Comparison of ENCODE assay signal across 18 cellular contexts in genomic region chr3:13780432-13781173, GRCh38.
A peak's percentile ranks its signal among the peaks of the same experiment; 100 is the strongest.
DNase-seq lines count a peak whose midpoint lies in the region; ATAC-seq and TF ChIP-seq lines count a peak whose summit lies in the region.
"Had no signal": no experiment of that assay in that cellular context is flagged by ENCODE, and none has a peak within 500 bp of the region (broad histone marks: within the 10 kb centered on the region; RNA-seq: fewer than 3 reads in every experiment).

No MANE protein-coding gene starts in this region.

- H3K27ac ChIP-seq in neuronal stem cell (replicated peaks; ENCODE audit: low read length) (no peak overlapping the region), aorta (ENCODE audit: low read depth in 1 of 2, low read length in 2 of 2) (no peak overlapping the region), brain microvascular endothelial cell (no peak overlapping the region)
- H3K27ac ChIP-seq: RWPE1, SJCRH30 had no signal

- peak overlapping the region; percentile 61 for H3K18ac ChIP-seq in neuronal stem cell (ENCODE audit: low read length)

- H3K36me3 ChIP-seq in neuronal stem cell (replicated peaks in 1 of 2; ENCODE audit: control insufficient read depth in 2 of 2, insufficient read depth in 2 of 2, low read length in 2 of 2) (no peaks in the 10 kb centered on the region), aorta (ENCODE audit: control insufficient read depth in 1 of 2, insufficient read depth in 2 of 2, low read length in 1 of 2) (no peaks in the 10 kb centered on the region), brain microvascular endothelial cell (replicated peaks) (no peaks in the 10 kb centered on the region)
- H3K36me3 ChIP-seq: BE2C, HAP-1, SJCRH30 had no signal

- in situ Hi-C loops in SK-MEL-5 (cut with HindIII; ENCODE audit: low pct_unique_long_range_greater_than_20kb, low sequenced_read_pairs) (no loop called here), brain microvascular endothelial cell (cut with HindIII; ENCODE audit: low pct_ligation_motif_present, low sequenced_read_pairs) (no loop called here)

- H4K91ac ChIP-seq in neuronal stem cell (ENCODE audit: low read depth, low read length, poor library complexity) = no peak overlapping the region

- H3K23ac ChIP-seq in neuronal stem cell (ENCODE audit: low read depth, low read length, poor library complexity) = no peak overlapping the region

- intact Hi-C loops in aorta (cut with DNase I) = no loop called here

- H3K4me3 ChIP-seq in neuronal stem cell (ENCODE audit: low read length in 2 of 2) (no peak overlapping the region), aorta (ENCODE audit: low read length in 2 of 2) (no peak overlapping the region), brain microvascular endothelial cell (ENCODE audit: low read depth, low read length) (no peak overlapping the region)
- H3K4me3 ChIP-seq: HAP-1, SJCRH30 had no signal

- H3K4ac ChIP-seq in neuronal stem cell (ENCODE audit: low read length) = no peak overlapping the region

- H3K27me3 ChIP-seq in neuronal stem cell (ENCODE audit: control insufficient read depth in 3 of 3, insufficient read depth in 3 of 3, low read depth in 1 of 3, low read length in 3 of 3) = no peaks in the 10 kb centered on the region
- H3K27me3 ChIP-seq in aorta (ENCODE audit: control insufficient read depth in 1 of 2, insufficient read depth in 2 of 2, low read length in 1 of 2) = no peaks in the 10 kb centered on the region
- H3K27me3 ChIP-seq in brain microvascular endothelial cell (replicated peaks) = no peaks in the 10 kb centered on the region

- TF ChIP-seq CTCF in brain microvascular endothelial cell (IDR thresholded peaks at IDR 0.05; ENCODE audit: low read depth, low read length, missing control alignments) = no peak

- H3K9me3 ChIP-seq in neuronal stem cell (replicated peaks in 1 of 2; ENCODE audit: control insufficient read depth in 2 of 2, insufficient read depth in 1 of 2, low read depth in 1 of 2, low read length in 2 of 2) (no peaks in the 10 kb centered on the region), aorta (ENCODE audit: control insufficient read depth, low read length) (no peaks in the 10 kb centered on the region)
- H3K9me3 ChIP-seq: BE2C, HAP-1, SJCRH30 had no signal

- no peak overlapping the region for H2BK15ac ChIP-seq in neuronal stem cell (ENCODE audit: low read length)

- WGBS in neuronal stem cell (ENCODE audit: extremely low coverage in 2 of 2, insufficient read length in 2 of 2, insufficient replicate concordance in 1 of 2), 2 donors = no CpG with 5 or more reads among the region's 11 CpGs
- WGBS in aorta, 2 donors = 46 to 47% methylated on average over 10 to 11 of the region's 11 CpGs

- H3K4me1 ChIP-seq in neuronal stem cell (ENCODE audit: control insufficient read depth in 2 of 2, insufficient read depth in 1 of 2, low read depth in 1 of 2, low read length in 2 of 2) (peaks cover 14 to 29% of the 10 kb centered on the region in 2 donors), aorta (ENCODE audit: control insufficient read depth in 1 of 2, insufficient read depth in 2 of 2, low read length in 2 of 2) (no peaks in the 10 kb centered on the region)
- H3K4me1 ChIP-seq: BE2C, HAP-1, SJCRH30 had no signal

- H2BK12ac ChIP-seq in neuronal stem cell (ENCODE audit: low read length) = no peak overlapping the region

- H4K8ac ChIP-seq in neuronal stem cell (ENCODE audit: low read depth, low read length) = no peak overlapping the region

- H3K14ac ChIP-seq in neuronal stem cell (ENCODE audit: low read length) = no peak overlapping the region

- H2AFZ ChIP-seq in neuronal stem cell (ENCODE audit: low read length) = peak overlapping the region; percentile 37

- DNase-seq in activated effector memory CD4-positive, alpha-beta T cell treated with anti-CD3 and anti-CD28 coated beads, Interleukin-2, amount 50 U/mL, for 16 hours = peak; percentile 37
- DNase-seq in activated effector memory CD4-positive, alpha-beta T cell treated with Interleukin-2 at 50 U/mL for 16 hours = no peak
- DNase-seq in SK-MEL-5 (ENCODE audit: low read depth, low spot score) = peak; percentile 17
- no peak for DNase-seq in neuronal stem cell (ENCODE audit: low spot score)
- peak; percentile 30 to 58 for DNase-seq in aorta
- no peak for DNase-seq in activated gamma-delta T cell treated with Interleukin-2 at 50 U/mL for 16 hours
- DNase-seq in GM19240 (ENCODE audit: insufficient read length, low spot score) = no peak
- no peak for DNase-seq in brain microvascular endothelial cell
- DNase-seq: 8988T, BE2C, GF-D8, NCI-H1436, NCI-H2029, NCI-H2171, NCI-H748 treated with DMSO at 0.1 percent for 48 hours had no signal

- H3K4me2 ChIP-seq in neuronal stem cell (ENCODE audit: insufficient read depth, low read length, poor library complexity, severe bottlenecking) = no peak overlapping the region

- no peak for ATAC-seq in aorta (ENCODE audit: low FRiP score)

- no peak overlapping the region for H2BK5ac ChIP-seq in neuronal stem cell (ENCODE audit: low read length)

- no peaks in the 10 kb centered on the region for H3K79me1 ChIP-seq in neuronal stem cell (ENCODE audit: low read depth, low read length)

- H2BK120ac ChIP-seq in neuronal stem cell (ENCODE audit: low read depth, low read length) = no peak overlapping the region

- H3K9ac ChIP-seq in neuronal stem cell (ENCODE audit: low read depth, low read length, poor library complexity) = no peak overlapping the region

- H2AK5ac ChIP-seq in neuronal stem cell (ENCODE audit: low read depth, low read length) = no peak overlapping the region

Comparison
In these comparisons a context has a peak if more than half of its experiments do, and no peak if none do; other contexts are left out.
1. DNase-seq: peak in activated effector memory CD4-positive, alpha-beta T cell treated with anti-CD3 and anti-CD28 coated beads, Interleukin-2, amount 50 U/mL, for 16 hours (single experiment), SK-MEL-5 (single experiment) and aorta (2 of 2); none in activated effector memory CD4-positive, alpha-beta T cell treated with Interleukin-2 at 50 U/mL for 16 hours (single experiment), neuronal stem cell (single experiment), activated gamma-delta T cell treated with Interleukin-2 at 50 U/mL for 16 hours (single experiment), GM19240 (single experiment) and brain microvascular endothelial cell (single experiment).